Comparison of ENCODE assay signal across 8 cellular contexts in the genomic region with DNA sequence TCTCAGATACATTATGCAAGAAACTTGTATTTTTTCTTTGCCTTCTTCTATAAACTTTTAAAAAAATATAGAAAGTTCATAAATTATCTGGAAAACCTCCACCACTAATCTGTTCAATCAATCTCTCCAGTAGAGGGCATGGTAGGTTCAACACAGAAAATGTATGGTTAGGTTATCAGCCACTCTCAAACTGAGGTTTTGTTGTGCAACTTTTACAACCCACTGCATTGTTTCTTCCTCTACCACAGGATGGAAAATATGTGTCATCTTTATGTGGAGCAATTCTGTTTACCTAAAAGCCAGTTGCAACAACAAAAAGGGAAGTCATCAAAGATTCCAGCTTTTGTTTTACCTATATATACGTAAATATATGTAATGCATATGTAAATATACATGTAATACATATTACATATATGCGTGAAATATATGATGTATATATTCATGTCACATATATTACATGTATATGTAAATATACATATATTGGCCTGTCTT. TPM values are rescaled to one million over a fixed set of nuclear protein-coding genes. Genes with fewer than 3 reads are reported as not detected.
A peak's percentile ranks its signal among the peaks of the same experiment; 100 is the strongest.
DNase-seq lines count a peak whose midpoint lies in the region; ATAC-seq, FAIRE-seq and TF ChIP-seq lines count a peak whose summit lies in the region.

No MANE protein-coding gene starts in this region.

- peak; percentile 28 for ATAC-seq in GM21367 (IDR thresholded peaks at IDR 0.05; ENCODE audit: unreplicated experiment)
- peak; percentile 11 for ATAC-seq in HG03571 (IDR thresholded peaks at IDR 0.05; ENCODE audit: unreplicated experiment)
- ATAC-seq in mucosa of descending colon = peak; percentile 65

- DNase-seq in activated naive CD4-positive, alpha-beta T cell treated with Interleukin-2 at 50 U/mL for 16 hours = no peak
- DNase-seq in OCI-M1 (lab: John Stamatoyannopoulos, UW) (peak; percentile 97), mucosa of descending colon (peak in 1 of 3 donors; percentile 55), GM19238 (ENCODE audit: insufficient read length, low spot score) (no peak)

- peak; percentile 83 for FAIRE-seq in colon (lab: Jason Lieb, UNC)

- H3K9me3 Mint-ChIP-seq in activated naive CD4-positive, alpha-beta T cell treated with anti-CD3 and anti-CD28 coated beads, Interleukin-2, amount 50 U/mL, for 24 hours = no peaks in the 10 kb centered on the region

- no peak overlapping the region for H3K4me3 Mint-ChIP-seq in activated naive CD4-positive, alpha-beta T cell treated with anti-CD3 and anti-CD28 coated beads, Interleukin-2, amount 50 U/mL, for 24 hours

- H3K36me3 ChIP-seq in mucosa of descending colon (ENCODE audit: low read depth) = no peaks in the 10 kb centered on the region

- no peaks in the 10 kb centered on the region for H3K9me3 ChIP-seq in mucosa of descending colon

- H3K4me1 ChIP-seq in mucosa of descending colon (ENCODE audit: low read depth) = peaks cover 3% of the 10 kb centered on the region

- intact Hi-C loops in mucosa of descending colon (cut with DNase I, micrococcal nuclease) = loop anchor here (5.0 to 10.0 kb wide), 3 partner anchors 216 to 331 kb away; no protein-coding TSS in a partner anchor

- H3K4me3 ChIP-seq in mucosa of descending colon = no peak overlapping the region

- no peaks in the 10 kb centered on the region for H3K27me3 Mint-ChIP-seq in activated naive CD4-positive, alpha-beta T cell treated with anti-CD3 and anti-CD28 coated beads, Interleukin-2, amount 50 U/mL, for 24 hours

- H3K4me1 Mint-ChIP-seq in activated naive CD4-positive, alpha-beta T cell treated with anti-CD3 and anti-CD28 coated beads, Interleukin-2, amount 50 U/mL, for 24 hours = peaks cover 34% of the 10 kb centered on the region

- peak overlapping the region; percentile 76 for H3K27ac Mint-ChIP-seq in activated naive CD4-positive, alpha-beta T cell treated with anti-CD3 and anti-CD28 coated beads, Interleukin-2, amount 50 U/mL, for 24 hours

- peak; percentile 22 for TF ChIP-seq CTCF in mucosa of descending colon (IDR thresholded peaks at IDR 0.05)

- no peaks in the 10 kb centered on the region for H3K36me3 Mint-ChIP-seq in activated naive CD4-positive, alpha-beta T cell treated with anti-CD3 and anti-CD28 coated beads, Interleukin-2, amount 50 U/mL, for 24 hours

RNA-seq across cellular contexts. Expression of gene RGS2, which starts 3.0 kb away (rescaled TPM):
- 100 to 1,000 TPM in 1 of 3 donors, 10 to 100 TPM in 2; 13.3 to 153 (median 35.4) TPM for total RNA-seq in mucosa of descending colon

Comparison
In these comparisons a context has a peak if more than half of its experiments do, and no peak if none do; other contexts are left out.
1. ATAC-seq: peak in every context shown above with its lines; median percentile 65 in mucosa of descending colon; 28 in GM21367; 11 in HG03571.